In the genomic region with DNA sequence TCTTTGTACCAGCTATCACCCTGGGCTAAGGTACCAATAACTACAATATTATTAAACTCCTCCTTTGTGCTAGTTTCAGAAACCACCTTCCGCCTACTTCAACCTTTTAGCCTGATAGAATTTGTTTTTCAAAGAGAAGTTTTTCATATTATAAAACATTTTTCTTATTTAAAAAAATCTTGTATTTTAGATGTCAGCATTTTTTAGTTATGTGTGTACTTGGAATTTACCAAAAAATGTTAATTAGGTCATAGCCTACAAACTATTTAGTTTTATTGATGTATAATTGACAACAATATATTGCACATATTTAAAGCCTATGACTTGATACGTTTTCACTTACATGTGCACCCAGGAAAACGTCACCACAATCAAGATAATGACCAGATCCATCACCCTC, we compare ENCODE assay signal across 27 cellular contexts.
"Had no signal": no experiment of that assay in that cellular context is flagged by ENCODE, and none has a peak within 500 bp of the region (broad histone marks: within the 10 kb centered on the region; RNA-seq: fewer than 3 reads in every experiment).

No MANE protein-coding gene starts in this region.

- H3K36me3 ChIP-seq: stomach, suprapubic skin, thoracic aorta, thyroid gland, tibial artery, tibial nerve, transverse colon, upper lobe of left lung, upper lobe of right lung, uterus, vagina had no signal

- FAIRE-seq: urothelium cell line had no signal

- H3K27me3 ChIP-seq: stomach, suprapubic skin, testis, thyroid gland, tibial artery, tibial nerve, transverse colon, upper lobe of left lung, upper lobe of right lung, uterus, vagina had no signal

- DNase-seq: stimulated activated CD4-positive, alpha-beta T cell treated with anti-CD3 and anti-CD28 coated beads, Interleukin-2, amount 100 ng/mL, for 48 hours; stimulated activated CD4-positive, alpha-beta T cell treated with anti-CD3 and anti-CD28 coated beads, Interleukin-4, amount 100 ng/mL, for 1 hour; stimulated activated CD4-positive, alpha-beta T cell treated with anti-CD3 and anti-CD28 coated beads, Interleukin-4, amount 100 ng/mL, for 24 hours; stimulated activated CD4-positive, alpha-beta T cell treated with anti-CD3 and anti-CD28 coated beads, Interleukin-4, amount 100 ng/mL, for 4 hours; stimulated activated CD8-positive, alpha-beta memory T cell treated with anti-CD3 and anti-CD28 coated beads, Interleukin-4, amount 100 ng/mL, for 48 hours; stimulated activated naive B cell treated with anti-CD40 and anti-IgM and Interleukin-4, amounts not matched to agents 10 μg/mL and 1 μg/mL and 100 μg/mL, for 72 hours; stimulated activated naive CD4-positive, alpha-beta T cell; stimulated activated naive CD4-positive, alpha-beta T cell treated with Interleukin-2 at 50 U/mL for 16 hours; stimulated activated naive CD8-positive, alpha-beta T cell treated with anti-CD3 and anti-CD28 coated beads, Interleukin-15, amount 100 ng/mL, for 72 hours; stimulated activated naive CD8-positive, alpha-beta T cell treated with anti-CD3 and anti-CD28 coated beads, Interleukin-15, Interleukin-2, amounts not matched to agents 100 U/mL and 50 U/mL, for 24 hours; stomach; substantia nigra; testis; thyroid gland; tibial artery; transverse colon; trophoblast cell; upper lobe of left lung; upper lobe of right lung; uterus had no signal

- H3K4me3 ChIP-seq: stomach, suprapubic skin, testis, thoracic aorta, thyroid gland, tibial artery, tibial nerve, transverse colon, upper lobe of left lung, upper lobe of right lung, uterus, vagina had no signal

- H3K9me3 ChIP-seq: suprapubic skin, testis, thoracic aorta, thyroid gland, tibial artery, tibial nerve, transverse colon, upper lobe of left lung, upper lobe of right lung, uterus, vagina had no signal

- H3K27ac ChIP-seq: stomach, suprapubic skin, testis, thoracic aorta, thyroid gland, tibial artery, tibial nerve, transverse colon, upper lobe of left lung, upper lobe of right lung, uterus, vagina had no signal

- ATAC-seq: stimulated activated effector memory CD8-positive, alpha-beta T cell treated with anti-CD3 and anti-CD28 coated beads, Interleukin-12 subunit alpha, Interleukin-12 subunit beta, amount 100 ng/mL, for 72 hours; stimulated activated memory B cell treated with anti-CD40 and anti-IgM and Interleukin-4, amounts not matched to agents 10 μg/mL and 1 μg/mL and 100 μg/mL, for 72 hours; stimulated activated naive B cell treated with anti-CD40 and anti-IgM and Interleukin-4, amounts not matched to agents 10 μg/mL and 1 μg/mL and 100 μg/mL, for 72 hours; stimulated activated naive CD8-positive, alpha-beta T cell treated with anti-CD3 and anti-CD28 coated beads, Interleukin-15, amount 100 ng/mL, for 72 hours; stimulated activated naive CD8-positive, alpha-beta T cell treated with anti-CD3 and anti-CD28 coated beads, Interleukin-15, Interleukin-2, amounts not matched to agents 100 U/mL and 50 U/mL, for 24 hours; upper lobe of right lung had no signal

- H3K4me1 ChIP-seq: stomach, suprapubic skin, testis, thyroid gland, tibial artery, tibial nerve, transverse colon, upper lobe of left lung, upper lobe of right lung, uterus, vagina had no signal
